In the genomic region with DNA sequence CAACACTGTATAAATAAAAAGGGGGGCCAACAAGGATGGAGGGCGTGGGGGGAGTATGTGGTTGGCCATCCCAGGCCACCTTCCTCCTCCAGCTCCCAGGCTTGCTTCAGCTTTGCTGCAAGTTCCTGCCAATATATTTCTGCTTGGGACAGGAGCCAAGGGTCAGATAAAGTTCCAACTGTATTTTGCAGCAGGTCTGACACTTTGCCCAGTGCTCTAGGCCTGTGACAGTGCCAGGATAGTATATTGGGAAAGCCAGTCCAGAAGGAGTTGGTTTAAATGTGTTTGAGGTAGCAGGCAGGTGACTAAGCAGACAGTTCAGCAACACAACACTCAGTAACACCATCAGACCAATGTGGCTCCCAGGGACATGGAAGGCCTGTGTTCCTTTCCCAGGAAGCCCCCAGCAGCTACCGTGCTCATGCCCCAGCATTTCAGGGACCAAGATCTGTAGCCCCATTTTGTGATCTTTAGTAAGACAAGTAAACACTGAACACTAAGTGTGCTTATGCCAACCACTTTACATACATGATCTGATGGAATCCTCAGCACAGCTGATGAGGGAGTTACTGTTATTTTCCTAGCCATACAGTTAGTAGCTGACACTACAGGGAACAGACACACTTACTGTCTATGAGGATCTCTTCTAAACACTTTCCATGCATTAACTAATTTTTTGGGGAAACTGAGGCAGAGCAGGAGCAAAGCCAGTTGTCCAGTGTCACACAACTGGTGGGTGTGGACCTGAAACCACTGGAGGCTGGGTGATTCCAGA, we compare ENCODE assay signal across 8 cellular contexts. TPM values are rescaled to one million over a fixed set of nuclear protein-coding genes. Genes with fewer than 3 reads are reported as not detected.
A peak's percentile ranks its signal among the peaks of the same experiment; 100 is the strongest.
DNase-seq lines count a peak whose midpoint lies in the region; ATAC-seq and TF ChIP-seq lines count a peak whose summit lies in the region.

No MANE protein-coding gene starts in this region.

- H2AFZ ChIP-seq in parathyroid adenoma, result peak overlapping the region; percentile 68

- WGBS in esophagus squamous epithelium, 2 donors, result 11 to 17% methylated on average over 1 to 2 of the region's 2 CpGs
- 82 to 85% methylated on average over 2 of the region's 2 CpGs for WGBS in endodermal cell (ENCODE audit: insufficient coverage in 1 of 2, insufficient read length in 1 of 2), 2 experiments

- H3K9me3 Mint-ChIP-seq in endodermal cell, result no peaks in the 10 kb centered on the region
- H3K9me3 Mint-ChIP-seq in stimulated activated memory B cell treated with anti-CD40 and anti-IgM and Interleukin-4, amounts not matched to agents 10 μg/mL and 1 μg/mL and 100 μg/mL, for 72 hours, result no peaks in the 10 kb centered on the region

- H3K4me3 Mint-ChIP-seq in endodermal cell, result no peak overlapping the region
- no peak overlapping the region for H3K4me3 Mint-ChIP-seq in stimulated activated memory B cell treated with anti-CD40 and anti-IgM and Interleukin-4, amounts not matched to agents 10 μg/mL and 1 μg/mL and 100 μg/mL, for 72 hours

- ATAC-seq in GM21717 (IDR thresholded peaks at IDR 0.05; ENCODE audit: unreplicated experiment) (no peak), GM19455 (IDR thresholded peaks at IDR 0.05; ENCODE audit: unreplicated experiment) (no peak)
- no peak for ATAC-seq in stimulated activated memory B cell treated with anti-CD40 and anti-IgM and Interleukin-4, amounts not matched to agents 10 μg/mL and 1 μg/mL and 100 μg/mL, for 72 hours

- no peaks in the 10 kb centered on the region for H3K36me3 ChIP-seq in esophagus squamous epithelium
- H3K36me3 ChIP-seq in parathyroid adenoma (ENCODE audit: control insufficient read depth, insufficient read depth, low read length), result no peaks in the 10 kb centered on the region
- no peaks in the 10 kb centered on the region for H3K36me3 ChIP-seq in endodermal cell (ENCODE audit: control insufficient read depth, insufficient read depth, low read length)

- no peaks in the 10 kb centered on the region for H3K9me3 ChIP-seq in esophagus squamous epithelium
- no peaks in the 10 kb centered on the region for H3K9me3 ChIP-seq in parathyroid adenoma (ENCODE audit: control insufficient read depth, low read length)
- no peaks in the 10 kb centered on the region for H3K9me3 ChIP-seq in endodermal cell (ENCODE audit: control insufficient read depth, low read length)

- intact Hi-C loops in esophagus squamous epithelium (cut with DNase I), result no loop called here

- no peak overlapping the region for H3K27ac Mint-ChIP-seq in endodermal cell
- no peak overlapping the region for H3K27ac Mint-ChIP-seq in stimulated activated memory B cell treated with anti-CD40 and anti-IgM and Interleukin-4, amounts not matched to agents 10 μg/mL and 1 μg/mL and 100 μg/mL, for 72 hours

- TF ChIP-seq POLR2A in esophagus squamous epithelium (IDR thresholded peaks at IDR 0.05), result no peak

- H3K27me3 ChIP-seq in esophagus squamous epithelium (no peaks in the 10 kb centered on the region), parathyroid adenoma (ENCODE audit: control insufficient read depth, insufficient read depth, low read length) (no peaks in the 10 kb centered on the region), endodermal cell (ENCODE audit: control insufficient read depth, insufficient read depth, low read length, poor library complexity, severe bottlenecking) (no peaks in the 10 kb centered on the region)

- H3K27ac ChIP-seq in esophagus squamous epithelium (peak overlapping the region; percentile 47 to 93 (median 84)), parathyroid adenoma (peak overlapping the region; percentile 79), endodermal cell (ENCODE audit: low read depth, low read length) (no peak overlapping the region)

- peak; percentile 76 for DNase-seq in EH (ENCODE audit: low read depth)
- DNase-seq in RPMI7951 (ENCODE audit: low read depth), result peak; percentile 90
- DNase-seq in esophagus squamous epithelium (lab: John Stamatoyannopoulos, UW), result no peak
- DNase-seq in endodermal cell, result no peak

- no peak overlapping the region for H3K4me2 ChIP-seq in parathyroid adenoma (ENCODE audit: low read length)

- H3K4me1 ChIP-seq in esophagus squamous epithelium, result peaks cover 46 to 73% (median 61%) of the 10 kb centered on the region in 3 donors
- peaks cover 42% of the 10 kb centered on the region for H3K4me1 ChIP-seq in parathyroid adenoma
- H3K4me1 ChIP-seq in endodermal cell (ENCODE audit: control insufficient read depth, insufficient read depth, low read length), result peaks cover 9% of the 10 kb centered on the region

- H3K4me3 ChIP-seq in esophagus squamous epithelium, result no peak overlapping the region
- no peak overlapping the region for H3K4me3 ChIP-seq in parathyroid adenoma (ENCODE audit: low read depth, low read length)
- H3K4me3 ChIP-seq in endodermal cell (ENCODE audit: low read length), result no peak overlapping the region

- peaks cover 6% of the 10 kb centered on the region for H3K27me3 Mint-ChIP-seq in endodermal cell (ENCODE audit: insufficient read depth)
- no peaks in the 10 kb centered on the region for H3K27me3 Mint-ChIP-seq in stimulated activated memory B cell treated with anti-CD40 and anti-IgM and Interleukin-4, amounts not matched to agents 10 μg/mL and 1 μg/mL and 100 μg/mL, for 72 hours

- no peak overlapping the region for H3K9ac ChIP-seq in parathyroid adenoma
- no peak overlapping the region for H3K9ac ChIP-seq in endodermal cell (ENCODE audit: extremely low read depth, low read length, poor library complexity, severe bottlenecking)

- H3K36me3 Mint-ChIP-seq in endodermal cell (ENCODE audit: low read depth), result no peaks in the 10 kb centered on the region
- no peaks in the 10 kb centered on the region for H3K36me3 Mint-ChIP-seq in stimulated activated memory B cell treated with anti-CD40 and anti-IgM and Interleukin-4, amounts not matched to agents 10 μg/mL and 1 μg/mL and 100 μg/mL, for 72 hours

- TF ChIP-seq CTCF in esophagus squamous epithelium (IDR thresholded peaks at IDR 0.05), result no peak
- no peak for TF ChIP-seq CTCF in parathyroid adenoma (IDR thresholded peaks at IDR 0.05)
- TF ChIP-seq CTCF in endodermal cell (conservative IDR thresholded peaks at IDR 0.05), result no peak

- no peaks in the 10 kb centered on the region for H3K79me2 ChIP-seq in parathyroid adenoma

- H3K4me1 Mint-ChIP-seq in endodermal cell, result peaks cover 24% of the 10 kb centered on the region
- H3K4me1 Mint-ChIP-seq in stimulated activated memory B cell treated with anti-CD40 and anti-IgM and Interleukin-4, amounts not matched to agents 10 μg/mL and 1 μg/mL and 100 μg/mL, for 72 hours, result peaks cover 45% of the 10 kb centered on the region

RNA-seq across cellular contexts. Expression of a gene that starts 38.9 kb away (rescaled TPM):
- 20.8 and 24.9 TPM in 2 replicates for total RNA-seq in RPMI7951 (2014; rRNA removed; shearing (Covaris generic))
- total RNA-seq in esophagus squamous epithelium (10 to 100 TPM; 22.7 to 34.0 (median 23.8) TPM), endodermal cell (10 to 100 TPM; 22.6 to 27.5 TPM)
- polyA plus RNA-seq in endodermal cell (2013, experiment 1 of 2), result 18.3 TPM
- polyA plus RNA-seq in endodermal cell (2013, experiment 2 of 2), result 17.5 TPM

RNA-seq across cellular contexts. Expression of a gene that starts 42.1 kb away (rescaled TPM):
- 138 and 156 TPM in 2 replicates for total RNA-seq in RPMI7951 (2014; rRNA removed; shearing (Covaris generic))
- total RNA-seq in esophagus squamous epithelium (100 to 1,000 TPM in 3 of 4 donors, 10 to 100 TPM in 1; 49.4 to 384 (median 138) TPM), endodermal cell (10 to 100 TPM; 20.5 to 30.2 TPM)
- 178 TPM for polyA plus RNA-seq in endodermal cell (2013, experiment 1 of 2)
- 119 TPM for polyA plus RNA-seq in endodermal cell (2013, experiment 2 of 2)

Comparison
In these comparisons a context has a peak if more than half of its experiments do, and no peak if none do; other contexts are left out.
1. DNase-seq: peak in EH (single experiment) and RPMI7951 (single experiment); none in esophagus squamous epithelium (single experiment) and endodermal cell (single experiment).